ENCODE assay signal across 19 cellular contexts in genomic region chr20:62770111-62770910, GRCh38. TPM values are rescaled to one million over a fixed set of nuclear protein-coding genes. Genes with fewer than 3 reads are reported as not detected.
A peak's percentile ranks its signal among the peaks of the same experiment; 100 is the strongest.
DNase-seq lines count a peak whose midpoint lies in the region; ATAC-seq and TF ChIP-seq lines count a peak whose summit lies in the region.
"Had no signal": no experiment of that assay in that cellular context is flagged by ENCODE, and none has a peak within 500 bp of the region (broad histone marks: within the 10 kb centered on the region; RNA-seq: fewer than 3 reads in every experiment).

No MANE protein-coding gene starts in this region.

- H3K9me3 Mint-ChIP-seq in chondrocyte (ENCODE audit: low read depth) = no peaks in the 10 kb centered on the region

- H3K36me3 ChIP-seq in BLaER1 treated with 17β-estradiol and CSF1 and Interleukin-3, amounts not matched to agents 10 nM and 100 nM = no peaks in the 10 kb centered on the region
- H3K36me3 ChIP-seq in psoas muscle (ENCODE audit: insufficient read depth in 1 of 2, low read depth in 1 of 2) = no peaks in the 10 kb centered on the region
- H3K36me3 ChIP-seq: Peyer's patch had no signal

- peaks cover 43 to 97% (median 85%) of the 10 kb centered on the region in 10 experiments for H3K4me1 ChIP-seq in BLaER1 treated with 17β-estradiol and CSF1 and Interleukin-3, amounts not matched to agents 10 nM and 100 nM
- no peaks in the 10 kb centered on the region for H3K4me1 ChIP-seq in psoas muscle
- H3K4me1 ChIP-seq: Peyer's patch had no signal

- intact Hi-C loops in psoas muscle (cut with DNase I) = loop anchor here in 1 of 2 donors (5.0 kb wide), 1 partner anchor 83 kb away; no protein-coding TSS in a partner anchor

- H3K27me3 ChIP-seq in BLaER1 treated with 17β-estradiol and CSF1 and Interleukin-3, amounts not matched to agents 10 nM and 100 nM = no peaks in the 10 kb centered on the region
- H3K27me3 ChIP-seq in psoas muscle (ENCODE audit: insufficient read depth in 3 of 3, low read length in 2 of 3) = peaks cover 0 to 63% (median 15%) of the 10 kb centered on the region in 3 donors
- H3K27me3 ChIP-seq: Peyer's patch had no signal

- H3K9ac ChIP-seq in BLaER1 treated with 17β-estradiol and CSF1 and Interleukin-3, amounts not matched to agents 10 nM and 100 nM = 0 out of 22 replicates have a peak overlapping the region, but pooled peaks of 1 of the 11 experiments have one; percentile 6

- no peak overlapping the region for H3K4me3 ChIP-seq in BLaER1 treated with 17β-estradiol and CSF1 and Interleukin-3, amounts not matched to agents 10 nM and 100 nM
- no peak overlapping the region for H3K4me3 ChIP-seq in psoas muscle
- H3K4me3 ChIP-seq: Peyer's patch had no signal

- H3K4me1 Mint-ChIP-seq in chondrocyte (ENCODE audit: low read depth) = peaks cover 18% of the 10 kb centered on the region

- H3K27ac Mint-ChIP-seq in chondrocyte (ENCODE audit: unreplicated experiment) = no peak overlapping the region

- TF ChIP-seq CTCF in chondrocyte (IDR thresholded peaks at IDR 0.05) (no peak), psoas muscle (IDR thresholded peaks at IDR 0.05) (no peak)

- H3K27me3 Mint-ChIP-seq in chondrocyte (ENCODE audit: low read depth) = peaks cover 26% of the 10 kb centered on the region

- no peak overlapping the region for H3K4me3 Mint-ChIP-seq in chondrocyte (ENCODE audit: unreplicated experiment)

- peak overlapping the region in 10 of 11 experiments; percentile 33 to 92 (median 81); a peak in 17 of 22 replicates for H3K4me2 ChIP-seq in BLaER1 treated with 17β-estradiol and CSF1 and Interleukin-3, amounts not matched to agents 10 nM and 100 nM

- H3K9me3 ChIP-seq in BLaER1 treated with 17β-estradiol and CSF1 and Interleukin-3, amounts not matched to agents 10 nM and 100 nM (replicated peaks in 1 of 11) = no peaks in the 10 kb centered on the region
- no peaks in the 10 kb centered on the region for H3K9me3 ChIP-seq in psoas muscle
- H3K9me3 ChIP-seq: Peyer's patch had no signal

- WGBS in psoas muscle, 3 donors = 95 to 96% (median 96%) methylated on average over 19 to 20 of the region's 20 CpGs

- H4K20me1 ChIP-seq in BLaER1 treated with 17β-estradiol and CSF1 and Interleukin-3, amounts not matched to agents 10 nM and 100 nM = no peaks in the 10 kb centered on the region

- H3K27ac ChIP-seq in BLaER1 treated with 17β-estradiol and CSF1 and Interleukin-3, amounts not matched to agents 10 nM and 100 nM = no peak overlapping the region
- no peak overlapping the region for H3K27ac ChIP-seq in psoas muscle
- H3K27ac ChIP-seq: Peyer's patch had no signal

- ATAC-seq in psoas muscle = no peak
- ATAC-seq in HG03159 (IDR thresholded peaks at IDR 0.05; ENCODE audit: unreplicated experiment) = no peak
- ATAC-seq: SK-N-SH treated with all-trans-retinoic acid at 6 μM for 48 hours had no signal

- H3K36me3 Mint-ChIP-seq in chondrocyte (ENCODE audit: low read depth) = no peaks in the 10 kb centered on the region

- DNase-seq in chondrocyte (ENCODE audit: low spot score) (peak; percentile 72), iPS-NIHi11 (ENCODE audit: low spot score) (peak; percentile 13), psoas muscle (peak; percentile 9 to 38), HCEC 1CT (no peak), cerebellar nuclear complex (lab: John Stamatoyannopoulos, UW) (no peak)
- DNase-seq: AML-193; DMS79 treated with DMSO at 0.1 percent for 48 hours; H7; IMR-90; NCI-H1048; NCI-H1436; NCI-H1930; NCI-H446 treated with DMSO at 0.1 percent for 48 hours; NK-92 treated with Interleukin-12 subunit alpha and Interleukin-12 subunit beta, amount 100 ng/mL, for 24 hours; Peyer's patch; SHP77 had no signal

RNA-seq across cellular contexts. Expression of gene MRGBP, which starts 26.0 kb away (rescaled TPM):
- 9.5 to 10.4 TPM (median 10.3 TPM) in 3 replicates for total RNA-seq in chondrocyte
- 1 to 10 TPM; 5.1 to 7.2 (median 5.7) TPM for total RNA-seq in psoas muscle
- polyA plus RNA-seq in psoas muscle = 10 to 100 TPM in 1 of 3 donors, 1 to 10 TPM in 2; 6.5 to 11.4 (median 7.8) TPM

RNA-seq across cellular contexts. Expression of gene OGFR, which starts 34.3 kb away (rescaled TPM):
- total RNA-seq in chondrocyte (31.5 to 32.2 TPM (median 31.8 TPM) in 3 replicates), psoas muscle (10 to 100 TPM; 17.3 to 20.9 (median 19.4) TPM)
- polyA plus RNA-seq in psoas muscle = 10 to 100 TPM; 11.6 to 21.6 (median 15.5) TPM

RNA-seq across cellular contexts. Expression of gene COL9A3, which starts 46.5 kb away (rescaled TPM):
- 8.6 to 11.3 TPM (median 8.9 TPM) in 3 replicates for total RNA-seq in chondrocyte
- under 1 TPM in 3 of 4 donors, not detected in 1; 0.27 to 0.67 (median 0.40) TPM for total RNA-seq in psoas muscle
- under 1 TPM; 0.51 to 0.86 (median 0.67) TPM for polyA plus RNA-seq in psoas muscle

Comparison
In these comparisons a context has a peak if more than half of its experiments do, and no peak if none do; other contexts are left out.
1. DNase-seq: peak in chondrocyte (single experiment), iPS-NIHi11 (single experiment) and psoas muscle (2 of 2); none in HCEC 1CT (single experiment) and cerebellar nuclear complex (0 of 2).